ENCODE assay signal across 16 cellular contexts in the genomic region with DNA sequence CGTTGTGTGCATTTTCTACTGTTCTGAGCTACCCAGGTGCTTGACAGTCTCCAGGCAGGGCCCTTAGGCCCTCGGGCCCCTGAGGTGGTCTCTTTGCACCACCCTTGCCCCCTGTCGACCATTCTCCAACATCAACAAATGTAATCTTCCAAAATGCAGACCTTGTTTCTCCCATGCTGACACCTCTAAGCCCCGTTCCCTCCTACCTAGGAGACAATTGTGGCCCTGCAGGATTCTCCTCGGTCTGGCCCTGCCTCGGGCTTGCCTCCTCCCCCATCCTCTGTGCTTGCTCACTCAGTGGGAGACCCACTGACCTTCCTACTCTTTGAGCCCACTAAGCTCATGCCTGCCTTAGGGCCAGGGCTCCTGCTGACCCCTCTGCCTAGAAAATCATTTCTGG.
A peak's percentile ranks its signal among the peaks of the same experiment; 100 is the strongest.
DNase-seq lines count a peak whose midpoint lies in the region; ATAC-seq and TF ChIP-seq lines count a peak whose summit lies in the region.
"Had no signal": no experiment of that assay in that cellular context is flagged by ENCODE, and none has a peak within 500 bp of the region (broad histone marks: within the 10 kb centered on the region; RNA-seq: fewer than 3 reads in every experiment).

No MANE protein-coding gene starts in this region.

- intact Hi-C loops in posterior vena cava (cut with DNase I), result no loop called here

- ATAC-seq in HG02885 (IDR thresholded peaks at IDR 0.05; ENCODE audit: poor library complexity, unreplicated experiment) (no peak), HG03159 (IDR thresholded peaks at IDR 0.05; ENCODE audit: unreplicated experiment) (no peak)
- ATAC-seq: HCT116 had no signal

- no peaks in the 10 kb centered on the region for H3K4me1 ChIP-seq in HEK293 (ENCODE audit: control insufficient read depth, insufficient read depth, low read length)
- no peaks in the 10 kb centered on the region for H3K4me1 ChIP-seq in endodermal cell (ENCODE audit: control insufficient read depth, insufficient read depth, low read length)

- CTCF ChIA-PET in HEK293 (lab: Yijun Ruan, JAX), result interaction anchor here (0.5 kb wide), 1 partner anchor 394 kb away, joined by 3 read pairs; no protein-coding TSS in a partner anchor

- peaks cover 4% of the 10 kb centered on the region for H3K27me3 Mint-ChIP-seq in endodermal cell (ENCODE audit: insufficient read depth)

- H3K4me3 Mint-ChIP-seq in endodermal cell, result no peak overlapping the region
- H3K4me3 Mint-ChIP-seq: CD14-positive monocyte had no signal

- no peak overlapping the region for H3K27ac ChIP-seq in HEK293 (ENCODE audit: extremely low read depth, low read depth, low read length)
- no peak overlapping the region for H3K27ac ChIP-seq in endodermal cell (ENCODE audit: low read depth, low read length)
- H3K27ac ChIP-seq: Peyer's patch, SK-N-MC had no signal

- TF ChIP-seq CTCF in HEK293 (tag by site-specific recombination; IDR thresholded peaks at IDR 0.05) (no peak), endodermal cell (conservative IDR thresholded peaks at IDR 0.05) (no peak)

- H3K36me3 ChIP-seq in HEK293 (ENCODE audit: control insufficient read depth in 2 of 2, insufficient read depth in 1 of 2, low read length in 2 of 2) (no peaks in the 10 kb centered on the region), endodermal cell (ENCODE audit: control insufficient read depth, insufficient read depth, low read length) (no peaks in the 10 kb centered on the region)
- H3K36me3 ChIP-seq: Peyer's patch had no signal

- WGBS in endodermal cell (ENCODE audit: insufficient coverage in 1 of 2, insufficient read length in 1 of 2), 2 experiments, result 33 to 44% methylated on average over 2 to 6 of the region's 6 CpGs

- H3K27me3 ChIP-seq in endodermal cell (ENCODE audit: control insufficient read depth, insufficient read depth, low read length, poor library complexity, severe bottlenecking), result no peaks in the 10 kb centered on the region
- H3K27me3 ChIP-seq: Peyer's patch had no signal

- DNase-seq in ELF-1 (ENCODE audit: low read depth, low spot score) (peak; percentile 49), endodermal cell (peak; percentile 73), posterior vena cava (ENCODE audit: low spot score) (peak; percentile 46), inferior parietal cortex (ENCODE audit: extremely low spot score) (no peak)
- DNase-seq: ACHN, DND-41, NCI-H1105, NCI-H2081 treated with DMSO at 0.1 percent for 48 hours, Peyer's patch, SHP77 had no signal

- no peaks in the 10 kb centered on the region for H3K9me3 Mint-ChIP-seq in endodermal cell
- H3K9me3 Mint-ChIP-seq: CD14-positive monocyte had no signal

- no peak overlapping the region for H3K9ac ChIP-seq in endodermal cell (ENCODE audit: extremely low read depth, low read length, poor library complexity, severe bottlenecking)

- H3K9me3 ChIP-seq in HEK293 (ENCODE audit: control insufficient read depth, insufficient read depth, low read depth, low read length), result no peaks in the 10 kb centered on the region
- H3K9me3 ChIP-seq in endodermal cell (ENCODE audit: control insufficient read depth, low read length), result no peaks in the 10 kb centered on the region
- H3K9me3 ChIP-seq: Peyer's patch had no signal

- no peak overlapping the region for H3K27ac Mint-ChIP-seq in endodermal cell
- H3K27ac Mint-ChIP-seq: CD14-positive monocyte had no signal

- H3K4me3 ChIP-seq in HEK293 (ENCODE audit: low read depth, low read length) (no peak overlapping the region), endodermal cell (ENCODE audit: low read length) (no peak overlapping the region)
- H3K4me3 ChIP-seq: Peyer's patch, SK-N-MC had no signal

- H3K4me1 Mint-ChIP-seq in endodermal cell, result peaks cover 14% of the 10 kb centered on the region

- H3K36me3 Mint-ChIP-seq in endodermal cell (ENCODE audit: low read depth), result no peaks in the 10 kb centered on the region
- H3K36me3 Mint-ChIP-seq: CD14-positive monocyte had no signal

- POLR2A ChIA-PET in HEK293 (lab: Yijun Ruan, JAX), result no interaction called here

TF ChIP-seq in HEK293, 187 proteins besides CTCF, POLR2A, EP300 and RAD21:
- peak; percentile 28 for TF ChIP-seq ZIC2 (tag by site-specific recombination; IDR thresholded peaks at IDR 0.05)
- TF ChIP-seq TRIM28 (IDR thresholded peaks at IDR 0.05; ENCODE audit: borderline replicate concordance, low read length), result no peak
- TF ChIP-seq ZFHX2 (tag by site-specific recombination; conservative IDR thresholded peaks at IDR 0.05), result no peak
